1 cellular context compared by ENCODE assay signal in genomic region chr13:98141509-98141908, GRCh38.
TF ChIP-seq lines count a peak whose summit lies in the region.

No MANE protein-coding gene starts in this region.

TF ChIP-seq in HepG2, 621 proteins besides CTCF, POLR2A, EP300 and RAD21 (continued from another document):
- TF ChIP-seq PRDM10 (CRISPR knock-in tag; IDR thresholded peaks at IDR 0.05; ENCODE audit: low read depth) (no peak), HINFP (CRISPR knock-in tag; IDR thresholded peaks at IDR 0.05; ENCODE audit: low read depth) (no peak), ZNF772 (CRISPR knock-in tag; IDR thresholded peaks at IDR 0.05) (0 out of 2 replicates have a peak, but pooled peaks have one; percentile 17), ZBTB37 (CRISPR knock-in tag; IDR thresholded peaks at IDR 0.05) (no peak), ZNF710 (CRISPR knock-in tag; IDR thresholded peaks at IDR 0.05; ENCODE audit: borderline replicate concordance) (no peak), ZSCAN31 (CRISPR knock-in tag; IDR thresholded peaks at IDR 0.05; ENCODE audit: low read depth) (0 out of 2 replicates have a peak, but pooled peaks have one; percentile 24), ETV5 (CRISPR knock-in tag; IDR thresholded peaks at IDR 0.05; ENCODE audit: borderline replicate concordance) (no peak), ZNF614 (CRISPR knock-in tag; IDR thresholded peaks at IDR 0.05; ENCODE audit: borderline replicate concordance) (no peak)
